Comparison of ENCODE assay signal across 11 cellular contexts in genomic region chr2:33681333-33681732, GRCh38.
DNase-seq lines count a peak whose midpoint lies in the region; ATAC-seq and TF ChIP-seq lines count a peak whose summit lies in the region.
"Had no signal": no experiment of that assay in that cellular context is flagged by ENCODE, and none has a peak within 500 bp of the region (broad histone marks: within the 10 kb centered on the region; RNA-seq: fewer than 3 reads in every experiment).

No MANE protein-coding gene starts in this region.

- ATAC-seq in WTC11 = peak; percentile 59
- ATAC-seq in HG03097 (IDR thresholded peaks at IDR 0.05; ENCODE audit: low FRiP score, unreplicated experiment) = no peak
- ATAC-seq in HG03280 (IDR thresholded peaks at IDR 0.05; ENCODE audit: unreplicated experiment) = no peak

- peak overlapping the region; percentile 53 for H2AFZ ChIP-seq in ACC112 (ENCODE audit: low read length, unreplicated experiment)

- H3K27ac ChIP-seq in ACC112 (ENCODE audit: low read depth, low read length) = no peak overlapping the region
- H3K27ac ChIP-seq: upper lobe of left lung had no signal

- H3K4me1 Mint-ChIP-seq in WTC11 = peaks cover 38% of the 10 kb centered on the region

- H3K27ac Mint-ChIP-seq in WTC11 = no peak overlapping the region

- no peaks in the 10 kb centered on the region for H3K4me1 ChIP-seq in ACC112 (ENCODE audit: control insufficient read depth, insufficient read depth, low read length, unreplicated experiment)
- H3K4me1 ChIP-seq: upper lobe of left lung had no signal

- no peaks in the 10 kb centered on the region for H3K79me2 ChIP-seq in ACC112 (ENCODE audit: control insufficient read depth, insufficient read depth, low read length, unreplicated experiment)

- CTCF ChIA-PET in WTC11 (lab: Charles Lee) = interaction anchor here (0.7 to 1.5 kb wide), 4 partner anchors 8 to 331 kb away, joined by 3 to 5 read pairs (median 3); no protein-coding TSS in a partner anchor

- TF ChIP-seq CTCF in WTC11 (IDR thresholded peaks at IDR 0.05) = no peak

- H3K9me3 Mint-ChIP-seq in WTC11 = peaks cover 18% of the 10 kb centered on the region

- H3K4me3 Mint-ChIP-seq in WTC11 = no peak overlapping the region

- H3K27me3 Mint-ChIP-seq in WTC11 (ENCODE audit: low read depth) = no peaks in the 10 kb centered on the region

- peak overlapping the region; percentile 30; the same call in 1 of the 2 replicates for H3K4me3 ChIP-seq in ACC112 (ENCODE audit: low read depth, low read length)
- H3K4me3 ChIP-seq: upper lobe of left lung had no signal

- peaks cover 16% of the 10 kb centered on the region for H3K36me3 Mint-ChIP-seq in WTC11

- peak; percentile 13 for DNase-seq in HT1080 (ENCODE audit: low read depth)
- no peak for DNase-seq in WTC11 (ENCODE audit: low spot score)
- DNase-seq in kidney tubule cell (ENCODE audit: low spot score) = peak; percentile 16
- DNase-seq in GM19240 (ENCODE audit: insufficient read length, low spot score) = no peak
- no peak for DNase-seq in NCI-H1694 (lab: John Stamatoyannopoulos, UW)
- DNase-seq: activated CD4-positive, CD25-positive, alpha-beta regulatory T cell treated with anti-CD3 and anti-CD28 coated beads, Interleukin-2, amount 50 U/mL, for 72 hours; DMS79; upper lobe of left lung had no signal

- H3K27me3 ChIP-seq in ACC112 (ENCODE audit: insufficient read depth, low read length) = peaks cover 5% of the 10 kb centered on the region
- H3K27me3 ChIP-seq: upper lobe of left lung had no signal

- H3K36me3 ChIP-seq in ACC112 (ENCODE audit: insufficient read depth, low read length) = no peaks in the 10 kb centered on the region
- H3K36me3 ChIP-seq: upper lobe of left lung had no signal

- POLR2A ChIA-PET in WTC11 (lab: Charles Lee) = no interaction called here

TF ChIP-seq in WTC11, 78 proteins besides CTCF, POLR2A, EP300 and RAD21:
- TF ChIP-seq AR (CRISPR knock-in tag; IDR thresholded peaks at IDR 0.05) = no peak
- TF ChIP-seq E2F4 (CRISPR knock-in tag; IDR thresholded peaks at IDR 0.05; ENCODE audit: borderline replicate concordance, low read depth) = no peak
- TF ChIP-seq ETV6 (CRISPR knock-in tag; IDR thresholded peaks at IDR 0.05) = no peak
- no peak for TF ChIP-seq ZNF425 (CRISPR knock-in tag; conservative IDR thresholded peaks at IDR 0.05)
- TF ChIP-seq JUN (CRISPR knock-in tag; IDR thresholded peaks at IDR 0.05) = no peak
- TF ChIP-seq EMX1 (CRISPR knock-in tag; IDR thresholded peaks at IDR 0.05) = no peak
- no peak for TF ChIP-seq NFYB (CRISPR knock-in tag; conservative IDR thresholded peaks at IDR 0.05; ENCODE audit: low read depth)
- no peak for TF ChIP-seq NFE2L1 (CRISPR knock-in tag; IDR thresholded peaks at IDR 0.05)
- no peak for TF ChIP-seq ZSCAN18 (CRISPR knock-in tag; IDR thresholded peaks at IDR 0.05)
- no peak for TF ChIP-seq FOXJ3 (CRISPR knock-in tag; IDR thresholded peaks at IDR 0.05; ENCODE audit: borderline replicate concordance)
- TF ChIP-seq USF1 (CRISPR knock-in tag; IDR thresholded peaks at IDR 0.05) = no peak
- no peak for TF ChIP-seq ELF4 (CRISPR knock-in tag; IDR thresholded peaks at IDR 0.05; ENCODE audit: low read depth)
- no peak for TF ChIP-seq ZNF396 (CRISPR knock-in tag; IDR thresholded peaks at IDR 0.05; ENCODE audit: borderline replicate concordance)
- TF ChIP-seq MYBL2 (CRISPR knock-in tag; IDR thresholded peaks at IDR 0.05) = no peak
- no peak for TF ChIP-seq IRF2 (CRISPR knock-in tag; IDR thresholded peaks at IDR 0.05; ENCODE audit: borderline replicate concordance, low read depth)
- TF ChIP-seq RELA (CRISPR knock-in tag; IDR thresholded peaks at IDR 0.05; ENCODE audit: borderline replicate concordance) = no peak
TF ChIP-seq in WTC11: peak in this region for 0.

Comparison
In these comparisons a context has a peak if more than half of its experiments do, and no peak if none do; other contexts are left out.
1. DNase-seq: peak in HT1080 (single experiment) and kidney tubule cell (single experiment); none in WTC11 (single experiment), GM19240 (single experiment) and NCI-H1694 (single experiment).